ENCODE assay signal across 8 cellular contexts in genomic region chr10:74177140-74177677, GRCh38. TPM values are rescaled to one million over a fixed set of nuclear protein-coding genes. Genes with fewer than 3 reads are reported as not detected.
DNase-seq lines count a peak whose midpoint lies in the region; ATAC-seq and TF ChIP-seq lines count a peak whose summit lies in the region.

No MANE protein-coding gene starts in this region.

- H3K4me2 ChIP-seq in HCT116 (ENCODE audit: low read length): peak overlapping the region; percentile 89
- H3K4me2 ChIP-seq in OCI-LY7 (ENCODE audit: low read length): peak overlapping the region; percentile 78

- TF ChIP-seq POLR2A in HCT116 (IDR thresholded peaks at IDR 0.05; ENCODE audit: borderline replicate concordance, extremely low read depth, insufficient read depth, insufficient read length): no peak

- H3K9me3 ChIP-seq in HCT116 (ENCODE audit: control insufficient read depth in 1 of 2, insufficient read depth in 1 of 2, low read depth in 1 of 2, low read length in 2 of 2) (no peaks in the 10 kb centered on the region), OCI-LY7 (ENCODE audit: low read length) (no peaks in the 10 kb centered on the region), left ventricle myocardium inferior (replicated peaks) (no peaks in the 10 kb centered on the region)

- H3K36me3 ChIP-seq in HCT116 (ENCODE audit: control insufficient read depth in 1 of 2, insufficient read depth in 2 of 2, low read length in 2 of 2) (no peaks in the 10 kb centered on the region), OCI-LY7 (ENCODE audit: insufficient read depth, low read length) (no peaks in the 10 kb centered on the region), left ventricle myocardium inferior (no peaks in the 10 kb centered on the region)

- CTCF ChIA-PET in HCT116 (lab: Charles Lee) (no interaction called here), OCI-LY7 (lab: Charles Lee; ENCODE audit: unreplicated experiment) (no interaction called here)

- intact Hi-C loops in HCT116 (cut with micrococcal nuclease) (no loop called here), OCI-LY7 (cut with micrococcal nuclease; ENCODE audit: unreplicated experiment) (no loop called here), left ventricle myocardium inferior (cut with micrococcal nuclease) (no loop called here)

- H3K9ac ChIP-seq in HCT116 (ENCODE audit: low read length): peak overlapping the region; percentile 93

- no peaks in the 10 kb centered on the region for H4K20me1 ChIP-seq in HCT116 (ENCODE audit: insufficient read depth)
- no peaks in the 10 kb centered on the region for H4K20me1 ChIP-seq in OCI-LY7 (ENCODE audit: insufficient read depth, low read length)

- H3K4me1 ChIP-seq in HCT116 (ENCODE audit: control insufficient read depth in 1 of 2, insufficient read depth in 2 of 2, low read length in 2 of 2) (peaks cover 7 to 40% of the 10 kb centered on the region in 2 experiments), OCI-LY7 (ENCODE audit: insufficient read depth, low read length, poor library complexity, severe bottlenecking) (peaks cover 20% of the 10 kb centered on the region), left ventricle myocardium inferior (peaks cover 21% of the 10 kb centered on the region)

- H3K4me3 ChIP-seq in HCT116 (replicated peaks in 1 of 2; ENCODE audit: low read depth in 1 of 2, low read length in 2 of 2) (peak overlapping the region; percentile 73 to 90), OCI-LY7 (ENCODE audit: low read depth, low read length, poor library complexity, severe bottlenecking) (peak overlapping the region; percentile 74), left ventricle myocardium inferior (peak overlapping the region; percentile 92)

- H3K9me2 ChIP-seq in HCT116 (ENCODE audit: insufficient read depth) (no peaks in the 10 kb centered on the region), OCI-LY7 (ENCODE audit: insufficient read depth, low read length) (no peaks in the 10 kb centered on the region)

- peak; percentile 23 for ATAC-seq in HCT116
- ATAC-seq in HG03469 (IDR thresholded peaks at IDR 0.05; ENCODE audit: unreplicated experiment): no peak

- no peak for TF ChIP-seq CTCF in HCT116 (IDR thresholded peaks at IDR 0.05 in 2 of 3, conservative IDR thresholded peaks at IDR 0.05 in 1 of 3; ENCODE audit: borderline replicate concordance in 1 of 3, insufficient read depth in 1 of 3, low read depth in 2 of 3, low read length in 2 of 3)
- TF ChIP-seq CTCF in OCI-LY7 (conservative IDR thresholded peaks at IDR 0.05; ENCODE audit: low read length): no peak
- TF ChIP-seq CTCF in left ventricle myocardium inferior (IDR thresholded peaks at IDR 0.05; ENCODE audit: borderline replicate concordance): no peak

- H3K79me2 ChIP-seq in HCT116 (ENCODE audit: insufficient read depth, low read length) (peaks cover 47% of the 10 kb centered on the region), OCI-LY7 (ENCODE audit: insufficient read depth, low read depth, low read length) (peaks cover 42% of the 10 kb centered on the region; the same call in 1 of the 2 replicates)

- no peaks in the 10 kb centered on the region for H3K27me3 ChIP-seq in HCT116 (ENCODE audit: insufficient read depth, low read length)
- H3K27me3 ChIP-seq in left ventricle myocardium inferior (ENCODE audit: low read depth): no peaks in the 10 kb centered on the region

- POLR2A ChIA-PET in HCT116 (lab: Charles Lee): interaction anchor here (1.1 to 2.3 kb wide), 4 partner anchors 9 to 270 kb away, joined by 3 to 12 read pairs (median 5); partner anchors contain the start of gene AP3M1
- POLR2A ChIA-PET in OCI-LY7 (lab: Charles Lee): interaction anchor here (0.8 to 3.1 kb wide), 8 partner anchors 11 to 47 kb away, joined by 3 to 25 read pairs (median 4); partner anchors contain the start of gene ADK

- DNase-seq in CD1c-positive myeloid dendritic cell (ENCODE audit: extremely low spot score) (peak; percentile 76), HCT116 (ENCODE audit: low read depth, low spot score) (no peak), OCI-LY7 (ENCODE audit: low spot score) (peak; percentile 43), left ventricle myocardium inferior (no peak), renal cortical epithelial cell (ENCODE audit: low read depth) (peak; percentile 36), hippocampal formation (lab: John Stamatoyannopoulos, UW) (no peak)
- peak; percentile 57 for DNase-seq in activated naive CD4-positive, alpha-beta T cell treated with anti-CD3 and anti-CD28 coated beads, Interleukin-2, amount 50 U/mL, for 16 hours

- H3K27ac ChIP-seq in HCT116 (ENCODE audit: low read depth, low read length): peak overlapping the region; percentile 78
- H3K27ac ChIP-seq in OCI-LY7 (ENCODE audit: low read depth, low read length, poor library complexity, severe bottlenecking): peak overlapping the region; percentile 52
- H3K27ac ChIP-seq in left ventricle myocardium inferior (replicated peaks): peak overlapping the region; percentile 84

- TF ChIP-seq RAD21 in HCT116 (IDR thresholded peaks at IDR 0.05; ENCODE audit: low read depth): no peak

- TSS peak; percentile 59 for BruUV-seq in HCT116 (replicated peaks; lab: Mats Ljungman, UMichigan)
- BruUV-seq in OCI-LY7 (replicated peaks; lab: Mats Ljungman, UMichigan): TSS peak; percentile 63

- H2AFZ ChIP-seq in HCT116 (ENCODE audit: low read depth, low read length, poor library complexity, severe bottlenecking) (no peak overlapping the region), OCI-LY7 (ENCODE audit: low read length) (peak overlapping the region; percentile 93)

- RAD21 ChIA-PET in HCT116 (lab: Charles Lee; ENCODE audit: low non-redundant PET in 1 of 2, low total read pairs in 2 of 2, uncharacterized antibody in 2 of 2, unreplicated experiment in 2 of 2): no interaction called here

TF ChIP-seq in HCT116, 20 proteins besides CTCF, POLR2A, EP300 and RAD21:
- TF ChIP-seq TCF7L2 (IDR thresholded peaks at IDR 0.05; ENCODE audit: borderline replicate concordance, extremely low read depth, insufficient read depth, insufficient read length): no peak
- no peak for TF ChIP-seq SIN3A (IDR thresholded peaks at IDR 0.05; ENCODE audit: low read depth)
- no peak for TF ChIP-seq JUND (IDR thresholded peaks at IDR 0.05)
- no peak for TF ChIP-seq ATF3 (IDR thresholded peaks at IDR 0.05)
- no peak for TF ChIP-seq SRF (IDR thresholded peaks at IDR 0.05; ENCODE audit: low read depth)
- no peak for TF ChIP-seq ZFX (IDR thresholded peaks at IDR 0.05)
- TF ChIP-seq ELF1 (IDR thresholded peaks at IDR 0.05; ENCODE audit: borderline replicate concordance, low read depth): no peak
- TF ChIP-seq YY1 (IDR thresholded peaks at IDR 0.05; ENCODE audit: extremely low read depth, insufficient replicate concordance, low read depth, low read length): no peak
- TF ChIP-seq ZBTB33 (IDR thresholded peaks at IDR 0.05; ENCODE audit: extremely low read depth, insufficient replicate concordance, low read length): no peak
- TF ChIP-seq SP1 (IDR thresholded peaks at IDR 0.05; ENCODE audit: low read depth): no peak
- no peak for TF ChIP-seq EGR1 (IDR thresholded peaks at IDR 0.05; ENCODE audit: low read depth)
- TF ChIP-seq ZNF274 (IDR thresholded peaks at IDR 0.05; ENCODE audit: low read depth, low read length): no peak
- no peak for TF ChIP-seq EZH2 (IDR thresholded peaks at IDR 0.05)
- TF ChIP-seq CEBPB (IDR thresholded peaks at IDR 0.05; ENCODE audit: low read depth): no peak
- no peak for TF ChIP-seq EZH2phosphoT487 (IDR thresholded peaks at IDR 0.05; ENCODE audit: borderline replicate concordance)
- no peak for TF ChIP-seq MAX (IDR thresholded peaks at IDR 0.05)
- no peak for TF ChIP-seq FOSL1 (IDR thresholded peaks at IDR 0.05; ENCODE audit: low read depth)
- no peak for TF ChIP-seq CBX3 (IDR thresholded peaks at IDR 0.05; ENCODE audit: low read depth)
- no peak for TF ChIP-seq POLR2AphosphoS5 (IDR thresholded peaks at IDR 0.05; ENCODE audit: low read depth, low read length)

RNA-seq across cellular contexts. Expression of gene ADK, which starts 26.2 kb away (rescaled TPM):
- 55.0 TPM for total RNA-seq in HCT116 (2021; ENCODE audit: unreplicated experiment)
- 25.4 and 36.5 TPM in 2 replicates for polyA plus RNA-seq in HCT116 (2012)
- total RNA-seq in OCI-LY7 (2014; rRNA removed; shearing (Covaris generic)): 20.2 and 26.4 TPM in 2 replicates
- total RNA-seq in OCI-LY7 (2022): 31.1 and 39.0 TPM in 2 replicates
- total RNA-seq in left ventricle myocardium inferior: 41.3 TPM
- 66.9 and 74.9 TPM in 2 replicates for total RNA-seq in renal cortical epithelial cell

RNA-seq across cellular contexts. Expression of gene AP3M1, which starts 26.6 kb away (rescaled TPM):
- total RNA-seq in HCT116 (2021; ENCODE audit: unreplicated experiment) (34.4 TPM), OCI-LY7 (2022) (53.6 and 54.2 TPM in 2 replicates), left ventricle myocardium inferior (30.6 TPM), renal cortical epithelial cell (42.7 and 48.7 TPM in 2 replicates)
- polyA plus RNA-seq in HCT116 (2012): 12.7 and 17.3 TPM in 2 replicates
- 29.1 and 35.5 TPM in 2 replicates for total RNA-seq in OCI-LY7 (2014; rRNA removed; shearing (Covaris generic))

Comparison
In these comparisons a context has a peak if more than half of its experiments do, and no peak if none do; other contexts are left out.
1. DNase-seq: peak in CD1c-positive myeloid dendritic cell (single experiment), OCI-LY7 (single experiment), activated naive CD4-positive, alpha-beta T cell treated with anti-CD3 and anti-CD28 coated beads, Interleukin-2, amount 50 U/mL, for 16 hours (single experiment) and renal cortical epithelial cell (single experiment); none in HCT116 (single experiment), left ventricle myocardium inferior (single experiment) and hippocampal formation (0 of 2).
2. Peak in every context shown above with its lines, with median percentiles within 50 percentile points of each other: H3K27ac ChIP-seq and H3K4me3 ChIP-seq.